Comparison of ENCODE assay signal across 10 cellular contexts in genomic region chr3:156685198-156685597, GRCh38. TPM values are rescaled to one million over a fixed set of nuclear protein-coding genes. Genes with fewer than 3 reads are reported as not detected.
DNase-seq lines count a peak whose midpoint lies in the region; ATAC-seq and TF ChIP-seq lines count a peak whose summit lies in the region.
"Had no signal": no experiment of that assay in that cellular context is flagged by ENCODE, and none has a peak within 500 bp of the region (broad histone marks: within the 10 kb centered on the region; RNA-seq: fewer than 3 reads in every experiment).

No MANE protein-coding gene starts in this region.

- no peak overlapping the region for H4K5ac ChIP-seq in mesendoderm (ENCODE audit: low read length)

- H3K4me1 ChIP-seq in HEK293 (ENCODE audit: control insufficient read depth, insufficient read depth, low read length) (peaks cover 14% of the 10 kb centered on the region), mesendoderm (ENCODE audit: control insufficient read depth, low read depth, low read length) (peaks cover 2% of the 10 kb centered on the region)

- POLR2A ChIA-PET in HEK293 (lab: Yijun Ruan, JAX), result interaction anchor here (1.4 kb wide), 1 partner anchor 9 kb away, joined by 5 read pairs; no protein-coding TSS in a partner anchor

- H3K36me3 Mint-ChIP-seq in activated T-helper 17 cell treated with anti-CD3 and anti-CD28 coated beads, Interleukin-2, amount 50 U/mL, for 72 hours (ENCODE audit: low read depth), result peaks cover 91% of the 10 kb centered on the region

- no peak overlapping the region for H2BK5ac ChIP-seq in mesendoderm (ENCODE audit: low read length)

- peaks cover 8% of the 10 kb centered on the region for H3K79me1 ChIP-seq in mesendoderm (ENCODE audit: low read length)

- TF ChIP-seq CTCF in HEK293 (tag by site-specific recombination; IDR thresholded peaks at IDR 0.05), result no peak

- no peaks in the 10 kb centered on the region for H3K27me3 ChIP-seq in mesendoderm (ENCODE audit: insufficient read depth, low read length, poor library complexity)
- H3K27me3 ChIP-seq: SJCRH30 had no signal

- H3K4me3 ChIP-seq in HEK293 (ENCODE audit: low read depth, low read length) (no peak overlapping the region), mesendoderm (ENCODE audit: low read length) (no peak overlapping the region)
- H3K4me3 ChIP-seq: SJCRH30 had no signal

- peak; percentile 80 for ATAC-seq in activated T-helper 17 cell treated with anti-CD3 and anti-CD28 coated beads, Interleukin-2, amount 50 U/mL, for 72 hours (replicated peaks)

- H3K9me3 ChIP-seq in HEK293 (ENCODE audit: control insufficient read depth, insufficient read depth, low read depth, low read length), result no peaks in the 10 kb centered on the region
- H3K9me3 ChIP-seq: SJCRH30 had no signal

- DNase-seq in ELR (ENCODE audit: low read depth), result peak; percentile 62
- peak; percentile 71 for DNase-seq in mesendoderm
- DNase-seq in effector CD8-positive, alpha-beta T cell (lab: John Stamatoyannopoulos, UW), result no peak
- no peak for DNase-seq in A172 (ENCODE audit: low spot score)
- no peak for DNase-seq in NCI-H1092 (lab: John Stamatoyannopoulos, UW)
- DNase-seq: amygdala, SJCRH30 had no signal

- H3K9me3 Mint-ChIP-seq in activated T-helper 17 cell treated with anti-CD3 and anti-CD28 coated beads, Interleukin-2, amount 50 U/mL, for 72 hours, result no peaks in the 10 kb centered on the region

- CTCF ChIA-PET in HEK293 (lab: Yijun Ruan, JAX), result interaction anchor here (0.7 to 1.5 kb wide), 2 partner anchors 397 to 452 kb away, joined by 3 read pairs; no protein-coding TSS in a partner anchor

- WGBS in mesendoderm (ENCODE audit: extremely low coverage, insufficient coverage, low lambda C conversion rate), result no CpG with 5 or more reads among the region's 2 CpGs

- H3K36me3 ChIP-seq in HEK293 (ENCODE audit: control insufficient read depth in 2 of 2, insufficient read depth in 1 of 2, low read length in 2 of 2) (peaks cover 0 to 5% of the 10 kb centered on the region in 2 experiments; a peak in 1 of 3 replicates), mesendoderm (ENCODE audit: control insufficient read depth, insufficient read depth, low read length) (no peaks in the 10 kb centered on the region)

- peaks cover 52% of the 10 kb centered on the region for H3K4me1 Mint-ChIP-seq in activated T-helper 17 cell treated with anti-CD3 and anti-CD28 coated beads, Interleukin-2, amount 50 U/mL, for 72 hours

- H4K8ac ChIP-seq in mesendoderm (ENCODE audit: low read depth, low read length), result peak overlapping the region; percentile 28

- H3K56ac ChIP-seq in mesendoderm (ENCODE audit: low read length), result no peak overlapping the region

- H2BK15ac ChIP-seq in mesendoderm (replicated peaks; ENCODE audit: low read depth), result no peak overlapping the region

- peak overlapping the region; percentile 39 for H3K27ac Mint-ChIP-seq in activated T-helper 17 cell treated with anti-CD3 and anti-CD28 coated beads, Interleukin-2, amount 50 U/mL, for 72 hours

- H3K27me3 Mint-ChIP-seq in activated T-helper 17 cell treated with anti-CD3 and anti-CD28 coated beads, Interleukin-2, amount 50 U/mL, for 72 hours, result no peaks in the 10 kb centered on the region

- no peak overlapping the region for H3K27ac ChIP-seq in HEK293 (ENCODE audit: extremely low read depth, low read depth, low read length)
- no peak overlapping the region for H3K27ac ChIP-seq in mesendoderm (ENCODE audit: low read depth, low read length)
- H3K27ac ChIP-seq: HL-60, SJCRH30 had no signal

- no peak overlapping the region for H3K9ac ChIP-seq in mesendoderm (ENCODE audit: low read length)

- H3K79me2 ChIP-seq in mesendoderm (ENCODE audit: control insufficient read depth, insufficient read depth, low read length), result peaks cover 39% of the 10 kb centered on the region

- peak overlapping the region; percentile 62 for H3K4me3 Mint-ChIP-seq in activated T-helper 17 cell treated with anti-CD3 and anti-CD28 coated beads, Interleukin-2, amount 50 U/mL, for 72 hours

- no peak overlapping the region for H2AK5ac ChIP-seq in mesendoderm (ENCODE audit: low read length)

- H3K23ac ChIP-seq in mesendoderm (ENCODE audit: low read length), result no peak overlapping the region

- H3K4ac ChIP-seq in mesendoderm (ENCODE audit: low read depth, low read length), result no peak overlapping the region

- no peak overlapping the region for H2BK120ac ChIP-seq in mesendoderm (ENCODE audit: low read depth, low read length)

- H3K18ac ChIP-seq in mesendoderm (ENCODE audit: low read length), result no peak overlapping the region

- no peak overlapping the region for H3K4me2 ChIP-seq in mesendoderm (ENCODE audit: low read length)

TF ChIP-seq in HEK293, 187 proteins besides CTCF, POLR2A, EP300 and RAD21:
- TF ChIP-seq PATZ1 (tag by site-specific recombination; IDR thresholded peaks at IDR 0.05), result no peak
- peak; percentile 73; the same call in 1 of the 2 replicates for TF ChIP-seq PRDM1 (tag by site-specific recombination; IDR thresholded peaks at IDR 0.05)

RNA-seq across cellular contexts. Expression of gene TIPARP, which starts 10.8 kb away (rescaled TPM):
- total RNA-seq in activated T-helper 17 cell treated with anti-CD3 and anti-CD28 coated beads, Interleukin-2, amount 50 U/mL, for 72 hours, result 10 to 100 TPM; 44.4 to 57.3 TPM
- 3.8 TPM for polyA plus RNA-seq in mesendoderm (2013, experiment 1 of 2)
- polyA plus RNA-seq in mesendoderm (2013, experiment 2 of 2), result 4.3 TPM
- 17.9 and 20.0 TPM in 2 replicates for total RNA-seq in A172 (2014; rRNA removed; shearing (Covaris generic))

Comparison
In these comparisons a context has a peak if more than half of its experiments do, and no peak if none do; other contexts are left out.
1. DNase-seq: peak in ELR (single experiment) and mesendoderm (single experiment); none in effector CD8-positive, alpha-beta T cell (single experiment), A172 (single experiment) and NCI-H1092 (single experiment).